Comparison of ENCODE assay signal across 26 cellular contexts in the genomic region with DNA sequence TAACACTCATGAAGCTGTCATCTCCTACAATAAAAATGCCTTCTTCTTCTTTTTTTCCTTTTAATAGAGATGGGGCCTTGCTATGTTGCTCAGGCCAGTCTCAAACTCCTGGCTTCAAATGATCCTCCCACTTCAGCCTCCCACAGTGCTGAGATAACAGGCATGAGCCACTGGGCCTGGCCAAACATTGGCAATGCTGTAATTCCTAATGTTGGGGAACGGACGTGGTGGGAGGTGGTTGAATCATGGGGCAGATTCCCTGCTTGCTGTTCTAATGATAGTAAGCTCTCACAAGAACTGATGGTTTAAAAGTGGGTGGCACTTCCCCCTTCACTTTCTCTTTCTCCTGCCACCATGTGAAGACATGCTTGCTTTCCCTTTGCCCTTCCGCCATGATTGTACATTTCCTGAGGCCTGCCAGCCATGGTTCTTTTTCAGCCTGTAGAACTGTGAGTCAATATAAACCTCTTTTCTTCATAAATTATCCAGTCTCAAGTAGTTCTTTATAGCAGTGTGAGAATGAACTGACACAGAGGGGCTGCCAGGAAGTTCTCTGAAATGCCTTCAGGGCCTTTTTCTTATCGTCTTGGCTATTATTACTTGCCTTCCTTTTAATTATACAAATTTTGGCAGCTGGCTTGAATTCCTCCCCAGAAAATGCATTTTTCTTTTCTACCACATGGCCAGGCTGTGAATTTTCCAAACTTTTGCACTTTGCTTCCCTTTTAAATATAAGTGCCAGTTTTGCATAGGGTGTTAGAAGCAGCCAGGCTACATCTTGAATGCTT.
DNase-seq lines count a peak whose midpoint lies in the region; ATAC-seq and TF ChIP-seq lines count a peak whose summit lies in the region.
"Had no signal": no experiment of that assay in that cellular context is flagged by ENCODE, and none has a peak within 500 bp of the region (broad histone marks: within the 10 kb centered on the region; RNA-seq: fewer than 3 reads in every experiment).

No MANE protein-coding gene starts in this region.

- intact Hi-C loops in IMR-90 (cut with micrococcal nuclease): no loop called here

- H2BK120ac ChIP-seq in IMR-90 (ENCODE audit: low read depth, low read length) (peak overlapping the region; percentile 25; the same call in 1 of the 2 replicates), mesendoderm (ENCODE audit: low read depth, low read length) (no peak overlapping the region)

- no peaks in the 10 kb centered on the region for H3K79me2 ChIP-seq in mesendoderm (ENCODE audit: control insufficient read depth, insufficient read depth, low read length)

- H2AK9ac ChIP-seq in IMR-90 (replicated peaks; ENCODE audit: low read depth, low read length, poor library complexity): no peak overlapping the region

- dilution Hi-C loops in IMR-90 (cut with HindIII; ENCODE audit: low sequenced_read_pairs, unreplicated experiment): no loop called here

- DNase-seq in EL (peak; percentile 18), IMR-90 (peak; percentile 4), astrocyte of the hippocampus (ENCODE audit: low read depth, low spot score) (peak; percentile 34), mesendoderm (no peak), NCI-H345 treated with DMSO at 0.1 percent for 48 hours (lab: John Stamatoyannopoulos, UW; ENCODE audit: unreplicated experiment) (no peak), COR-L47 (lab: John Stamatoyannopoulos, UW) (no peak)
- DNase-seq: activated CD4-positive, alpha-beta T cell treated with anti-CD3 and anti-CD28 coated beads for 36 hours; activated T-cell treated with anti-CD3 and anti-CD28 coated beads, Interleukin-2, amount 50 U/mL, for 4 hours; adrenal gland; C1 segment of cervical spinal cord; colonic mucosa; effector CD8-positive, alpha-beta T cell; H7; NCI-H1417; NCI-H2081 treated with DMSO at 0.1 percent for 48 hours; NCI-H446 treated with DMSO at 0.1 percent for 48 hours; retina; stimulated activated naive CD8-positive, alpha-beta T cell treated with anti-CD3 and anti-CD28 coated beads, Interleukin-15, amount 100 ng/mL, for 72 hours; T-helper 17 cell had no signal

- H4K91ac ChIP-seq in IMR-90 (ENCODE audit: insufficient read depth, low read depth, low read length): no peak overlapping the region

- no peaks in the 10 kb centered on the region for H3K4me1 ChIP-seq in IMR-90 (ENCODE audit: control insufficient read depth, insufficient read depth, low read length)
- no peaks in the 10 kb centered on the region for H3K4me1 ChIP-seq in mesendoderm (ENCODE audit: control insufficient read depth, low read depth, low read length)
- H3K4me1 ChIP-seq: breast epithelium, colonic mucosa, vagina had no signal

- H2BK20ac ChIP-seq in IMR-90 (ENCODE audit: low read depth, low read length): no peak overlapping the region

- H2BK5ac ChIP-seq in IMR-90 (ENCODE audit: low read depth, low read length, poor library complexity, severe bottlenecking) (no peak overlapping the region), mesendoderm (ENCODE audit: low read length) (no peak overlapping the region)

- TF ChIP-seq CTCF in IMR-90 (conservative IDR thresholded peaks at IDR 0.05; ENCODE audit: low read depth, low read length) (no peak), nephron (IDR thresholded peaks at IDR 0.05; ENCODE audit: unreplicated experiment in 3 of 3) (no peak)

- no peak overlapping the region for H2BK15ac ChIP-seq in IMR-90 (ENCODE audit: low read depth, low read length)
- H2BK15ac ChIP-seq in mesendoderm (replicated peaks; ENCODE audit: low read depth): no peak overlapping the region

- H4K8ac ChIP-seq in IMR-90 (ENCODE audit: low read depth in 2 of 2, low read length in 2 of 2) (no peak overlapping the region), mesendoderm (ENCODE audit: low read depth, low read length) (no peak overlapping the region)

- H3K4me3 ChIP-seq in IMR-90 (ENCODE audit: insufficient read depth, low read depth, low read length) (no peak overlapping the region), mesendoderm (ENCODE audit: low read length) (no peak overlapping the region)
- H3K4me3 ChIP-seq: adrenal gland, breast epithelium, colonic mucosa, skin epidermis, vagina had no signal

- H3K18ac ChIP-seq in IMR-90 (ENCODE audit: low read depth, low read length) (no peak overlapping the region), mesendoderm (ENCODE audit: low read length) (no peak overlapping the region)

- no peak overlapping the region for H2AFZ ChIP-seq in IMR-90 (replicated peaks; ENCODE audit: low read length, poor library complexity)

- H2AK5ac ChIP-seq in IMR-90 (ENCODE audit: low read depth, low read length) (no peak overlapping the region), mesendoderm (ENCODE audit: low read length) (no peak overlapping the region)

- H3K9me3 Mint-ChIP-seq in nephron: peaks cover 7% of the 10 kb centered on the region

- BruUV-seq in IMR-90 (replicated peaks; lab: Mats Ljungman, UMichigan): no TSS peak

- H4K20me1 ChIP-seq in IMR-90 (ENCODE audit: insufficient read depth, low read length): no peaks in the 10 kb centered on the region

- TF ChIP-seq RAD21 in IMR-90 (IDR thresholded peaks at IDR 0.05; ENCODE audit: low read length): no peak

- H3K27ac ChIP-seq in IMR-90 (ENCODE audit: insufficient read depth, low read length) (no peak overlapping the region), mesendoderm (ENCODE audit: low read depth, low read length) (no peak overlapping the region)
- H3K27ac ChIP-seq: adrenal gland, breast epithelium, colonic mucosa, epithelial cell of prostate, skin epidermis, vagina had no signal

- no CpG with 5 or more reads among the region's 4 CpGs for WGBS in IMR-90 (ENCODE audit: extremely low coverage in 2 of 2, insufficient read length in 1 of 2), 2 experiments
- no CpG with 5 or more reads among the region's 4 CpGs for WGBS in mesendoderm (ENCODE audit: extremely low coverage, insufficient coverage, low lambda C conversion rate)

- 0 out of 2 replicates have a peak, but pooled peaks cover 3% of the 10 kb centered on the region for H3K9me1 ChIP-seq in IMR-90 (ENCODE audit: insufficient read depth, low read length)

- H3K4me1 Mint-ChIP-seq in nephron: no peaks in the 10 kb centered on the region
- H3K4me1 Mint-ChIP-seq: memory B cell, T-helper 17 cell had no signal

- no peak for TF ChIP-seq POLR2A in IMR-90 (IDR thresholded peaks at IDR 0.05; ENCODE audit: low read depth, low read length)

- H3K56ac ChIP-seq in IMR-90 (ENCODE audit: extremely low read depth, insufficient read depth, low read length) (no peak overlapping the region), mesendoderm (ENCODE audit: low read length) (no peak overlapping the region)

- H3K27ac Mint-ChIP-seq in nephron: peak overlapping the region; percentile 12 to 89 (median 19)
- H3K27ac Mint-ChIP-seq: activated CD4-positive, alpha-beta T cell treated with anti-CD3 and anti-CD28 coated beads for 36 hours; memory B cell; T-helper 17 cell had no signal

- peaks cover 52% of the 10 kb centered on the region for H3K36me3 Mint-ChIP-seq in nephron (ENCODE audit: low read depth)

- H3K27me3 Mint-ChIP-seq in nephron (ENCODE audit: low read depth): no peaks in the 10 kb centered on the region
- H3K27me3 Mint-ChIP-seq: activated CD4-positive, alpha-beta T cell treated with anti-CD3 and anti-CD28 coated beads for 36 hours; memory B cell; stimulated activated naive CD8-positive, alpha-beta T cell treated with anti-CD3 and anti-CD28 coated beads, Interleukin-15, amount 100 ng/mL, for 72 hours; T-helper 17 cell had no signal

- POLR2A ChIA-PET in IMR-90 (lab: Charles Lee; ENCODE audit: unreplicated experiment): no interaction called here

- H3K14ac ChIP-seq in IMR-90 (replicated peaks; ENCODE audit: low read depth, low read length): no peak overlapping the region

- no peak overlapping the region for H3K23ac ChIP-seq in IMR-90 (ENCODE audit: low read depth, low read length)
- H3K23ac ChIP-seq in mesendoderm (ENCODE audit: low read length): no peak overlapping the region

- H3K79me1 ChIP-seq in IMR-90 (ENCODE audit: low read depth in 1 of 2, low read length in 2 of 2) (no peaks in the 10 kb centered on the region), mesendoderm (ENCODE audit: low read length) (no peaks in the 10 kb centered on the region)

- in situ Hi-C loops in IMR-90 (cut with MboI; ENCODE audit: low sequenced_read_pairs): no loop called here

- H3K4me3 Mint-ChIP-seq in nephron: no peak overlapping the region
- H3K4me3 Mint-ChIP-seq: activated CD4-positive, alpha-beta T cell treated with anti-CD3 and anti-CD28 coated beads for 36 hours; activated T-cell treated with anti-CD3 and anti-CD28 coated beads, Interleukin-2, amount 50 U/mL, for 4 hours; memory B cell; stimulated activated naive CD8-positive, alpha-beta T cell treated with anti-CD3 and anti-CD28 coated beads, Interleukin-15, amount 100 ng/mL, for 72 hours; T-helper 17 cell had no signal

- H3K9ac ChIP-seq in IMR-90 (ENCODE audit: low read depth, low read length) (no peak overlapping the region), mesendoderm (ENCODE audit: low read length) (no peak overlapping the region)

- H3K4me2 ChIP-seq in IMR-90 (ENCODE audit: low read depth, low read length) (no peak overlapping the region), mesendoderm (ENCODE audit: low read length) (no peak overlapping the region)

- ATAC-seq in IMR-90 (ENCODE audit: low read depth) (no peak), HG03175 (IDR thresholded peaks at IDR 0.05; ENCODE audit: unreplicated experiment) (no peak)
- ATAC-seq: activated T-cell treated with anti-CD3 and anti-CD28 coated beads, Interleukin-2, amount 50 U/mL, for 4 hours; stimulated activated naive CD8-positive, alpha-beta T cell treated with anti-CD3 and anti-CD28 coated beads, Interleukin-15, amount 100 ng/mL, for 72 hours; T-helper 17 cell had no signal

- CTCF ChIA-PET in IMR-90 (lab: Yijun Ruan, JAX): no interaction called here

- no peaks in the 10 kb centered on the region for H3K36me3 ChIP-seq in IMR-90 (ENCODE audit: control insufficient read depth, insufficient read depth, low read length)
- no peaks in the 10 kb centered on the region for H3K36me3 ChIP-seq in mesendoderm (ENCODE audit: control insufficient read depth, insufficient read depth, low read length)
- H3K36me3 ChIP-seq: adrenal gland, breast epithelium, colonic mucosa, vagina had no signal

- H4K5ac ChIP-seq in IMR-90 (ENCODE audit: low read depth, low read length) (no peak overlapping the region), mesendoderm (ENCODE audit: low read length) (no peak overlapping the region)

- no peaks in the 10 kb centered on the region for H3K9me3 ChIP-seq in IMR-90 (ENCODE audit: control insufficient read depth, insufficient read depth, low read length)
- H3K9me3 ChIP-seq: adrenal gland, colonic mucosa, vagina had no signal

- no peak overlapping the region for H3K4ac ChIP-seq in IMR-90 (ENCODE audit: low read depth, low read length)
- H3K4ac ChIP-seq in mesendoderm (ENCODE audit: low read depth, low read length): no peak overlapping the region

- H3K27me3 ChIP-seq in IMR-90 (ENCODE audit: control insufficient read depth, insufficient read depth, low read length) (no peaks in the 10 kb centered on the region), mesendoderm (ENCODE audit: insufficient read depth, low read length, poor library complexity) (no peaks in the 10 kb centered on the region)
- H3K27me3 ChIP-seq: adrenal gland, breast epithelium, colonic mucosa, vagina had no signal

TF ChIP-seq in IMR-90, 13 proteins besides CTCF, POLR2A, EP300 and RAD21 (continues in another document):
- TF ChIP-seq SMC3 (IDR thresholded peaks at IDR 0.05; ENCODE audit: low read depth, low read length) (no peak), RFX5 (IDR thresholded peaks at IDR 0.05; ENCODE audit: low read depth, low read length) (no peak)

Comparison
In these comparisons a context has a peak if more than half of its experiments do, and no peak if none do; other contexts are left out.
1. DNase-seq: peak in EL (single experiment), IMR-90 (single experiment) and astrocyte of the hippocampus (single experiment); none in mesendoderm (single experiment), NCI-H345 treated with DMSO at 0.1 percent for 48 hours (single experiment) and COR-L47 (single experiment).